In the genomic region with DNA sequence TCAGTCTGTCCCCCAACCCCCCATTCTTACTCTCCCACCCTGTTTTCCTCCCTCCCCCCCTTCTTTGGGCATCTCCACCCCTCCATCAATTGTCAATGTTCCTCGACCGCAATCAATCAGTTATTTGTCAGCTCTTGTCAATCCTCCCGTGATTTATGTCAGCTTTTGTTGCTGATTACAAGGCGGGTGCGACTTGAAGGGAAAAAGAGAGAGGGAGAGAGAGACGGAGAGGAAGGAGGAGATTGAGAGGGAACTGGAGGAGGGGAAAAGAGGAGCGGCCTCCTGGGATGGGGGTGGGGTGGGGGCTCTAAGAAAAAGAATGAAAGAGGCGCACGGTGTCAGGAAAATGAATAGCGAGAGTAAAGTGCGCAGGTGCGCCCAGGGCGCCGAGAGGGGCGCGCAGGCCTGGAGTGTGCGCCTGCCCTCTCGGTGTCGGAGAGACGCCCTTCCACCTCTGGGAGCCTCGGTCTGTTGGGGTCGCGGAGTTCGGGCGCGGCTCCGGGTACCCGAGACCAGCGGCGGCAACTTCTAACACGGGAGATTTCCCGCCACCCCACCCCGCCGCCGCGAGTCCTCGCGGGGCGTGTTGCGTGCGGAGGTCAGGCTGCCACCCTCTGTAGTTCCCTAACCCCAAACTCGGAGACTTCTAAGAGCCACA, we compare ENCODE assay signal across 8 cellular contexts. TPM values are rescaled to one million over a fixed set of nuclear protein-coding genes. Genes with fewer than 3 reads are reported as not detected.
DNase-seq lines count a peak whose midpoint lies in the region; ATAC-seq and TF ChIP-seq lines count a peak whose summit lies in the region.

No MANE protein-coding gene starts in this region.

- DNase-seq in SW 1271 (lab: John Stamatoyannopoulos, UW): peak; percentile 57 to 73
- peak; percentile 68 for DNase-seq in nephron progenitor cell
- no peak for DNase-seq in kidney tubule cell (ENCODE audit: low spot score)
- DNase-seq in stimulated activated naive CD4-positive, alpha-beta T cell (lab: John Stamatoyannopoulos, UW): no peak
- no peak for DNase-seq in activated gamma-delta T cell treated with Interleukin-2 at 50 U/mL for 16 hours

- peak overlapping the region; percentile 98 for H3K27ac Mint-ChIP-seq in nephron progenitor cell

- WGBS in esophagus, 2 donors: 0 to 1% methylated on average over 42 of the region's 42 CpGs

- peaks cover 33% of the 10 kb centered on the region for H3K4me1 Mint-ChIP-seq in nephron progenitor cell

- H3K9me3 Mint-ChIP-seq in nephron progenitor cell: no peaks in the 10 kb centered on the region

- H3K4me3 Mint-ChIP-seq in nephron progenitor cell: peak overlapping the region; percentile 98

- peaks cover 32% of the 10 kb centered on the region for H3K4me1 ChIP-seq in BLaER1
- H3K4me1 ChIP-seq in esophagus (ENCODE audit: control insufficient read depth in 2 of 2, insufficient read depth in 2 of 2, low read length in 1 of 2): peaks cover 0 to 4% of the 10 kb centered on the region in 2 donors

- H4K20me1 ChIP-seq in BLaER1: peaks cover 49% of the 10 kb centered on the region

- H3K9ac ChIP-seq in BLaER1: peak overlapping the region; percentile 34; the same call in 1 of the 2 replicates

- H3K36me3 ChIP-seq in BLaER1 (peaks cover 12% of the 10 kb centered on the region), esophagus (ENCODE audit: control insufficient read depth in 2 of 2, insufficient read depth in 2 of 2, low read length in 1 of 2) (peaks cover 0 to 14% of the 10 kb centered on the region in 2 donors)

- H3K9me3 ChIP-seq in BLaER1 (peaks cover 29% of the 10 kb centered on the region), esophagus (ENCODE audit: control insufficient read depth in 2 of 2, insufficient read depth in 1 of 2, low read depth in 1 of 2, low read length in 1 of 2) (no peaks in the 10 kb centered on the region)

- H3K27ac ChIP-seq in BLaER1 (no peak overlapping the region), esophagus (ENCODE audit: low read depth in 2 of 2, low read length in 1 of 2) (peak overlapping the region; percentile 98 to 99)

- H3K36me3 Mint-ChIP-seq in nephron progenitor cell (ENCODE audit: low read depth): peaks cover 23% of the 10 kb centered on the region

- H3K4me3 ChIP-seq in BLaER1 (peak overlapping the region; percentile 87), esophagus (ENCODE audit: low read depth in 1 of 2, low read length in 2 of 2) (peak overlapping the region; percentile 88 to 89)

- H3K4me2 ChIP-seq in BLaER1: peak overlapping the region; percentile 100

- no peaks in the 10 kb centered on the region for H3K27me3 Mint-ChIP-seq in nephron progenitor cell (ENCODE audit: low read depth, poor library complexity)

- no peak for TF ChIP-seq CTCF in nephron progenitor cell (IDR thresholded peaks at IDR 0.05)

- H3K27me3 ChIP-seq in BLaER1: peaks cover 80% of the 10 kb centered on the region
- no peaks in the 10 kb centered on the region for H3K27me3 ChIP-seq in esophagus (ENCODE audit: control insufficient read depth in 1 of 2, insufficient read depth in 2 of 2, low read length in 2 of 2)

- peak; percentile 17 for ATAC-seq in HG03354 (IDR thresholded peaks at IDR 0.05; ENCODE audit: poor library complexity, severe bottlenecking, unreplicated experiment)

RNA-seq across cellular contexts. Expression of a gene that starts 1.1 kb away (rescaled TPM):
- polyA plus RNA-seq in esophagus: 10 to 100 TPM; 14.5 to 19.4 TPM

RNA-seq across cellular contexts. Expression of a gene that starts 28.8 kb away (rescaled TPM):
- 1 to 10 TPM; 1.8 to 4.0 TPM for polyA plus RNA-seq in esophagus

Comparison
In these comparisons a context has a peak if more than half of its experiments do, and no peak if none do; other contexts are left out.
1. DNase-seq: peak in SW 1271 (2 of 2) and nephron progenitor cell (single experiment); none in kidney tubule cell (single experiment), stimulated activated naive CD4-positive, alpha-beta T cell (0 of 6) and activated gamma-delta T cell treated with Interleukin-2 at 50 U/mL for 16 hours (single experiment).